10 cellular contexts compared by ENCODE assay signal in the genomic region with DNA sequence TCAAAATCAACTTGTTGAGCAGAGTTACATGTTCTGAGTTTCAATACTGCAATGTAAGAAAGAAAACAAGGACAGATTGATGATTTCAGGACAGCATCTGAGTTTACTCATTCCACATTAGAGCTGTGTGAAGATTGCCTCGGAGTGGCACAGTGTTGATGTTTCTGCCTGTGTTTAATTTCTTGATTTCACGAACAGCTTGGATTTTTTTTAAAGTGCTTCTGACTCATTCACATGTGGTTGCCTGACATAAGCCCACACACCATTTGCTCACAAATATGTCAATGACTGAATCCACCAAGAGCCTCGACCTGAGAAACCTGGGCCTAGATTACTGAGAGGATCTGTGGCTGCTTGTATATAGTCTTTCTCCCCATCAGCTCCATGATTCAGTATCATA.
DNase-seq lines count a peak whose midpoint lies in the region; ATAC-seq and TF ChIP-seq lines count a peak whose summit lies in the region.
"Had no signal": no experiment of that assay in that cellular context is flagged by ENCODE, and none has a peak within 500 bp of the region (broad histone marks: within the 10 kb centered on the region; RNA-seq: fewer than 3 reads in every experiment).

No MANE protein-coding gene starts in this region.

- H3K27me3 ChIP-seq in brain microvascular endothelial cell (replicated peaks) (no peaks in the 10 kb centered on the region), testis (no peaks in the 10 kb centered on the region)

- no peak for TF ChIP-seq CTCF in brain microvascular endothelial cell (IDR thresholded peaks at IDR 0.05; ENCODE audit: low read depth, low read length, missing control alignments)
- no peak for TF ChIP-seq CTCF in testis (IDR thresholded peaks at IDR 0.05)

- H3K4me3 ChIP-seq in brain microvascular endothelial cell (ENCODE audit: low read depth, low read length) (no peak overlapping the region), testis (no peak overlapping the region)

- no peak overlapping the region for H3K27ac ChIP-seq in brain microvascular endothelial cell
- no peak overlapping the region for H3K27ac ChIP-seq in testis
- H3K27ac ChIP-seq: parathyroid adenoma had no signal

- ATAC-seq in HG02678 (IDR thresholded peaks at IDR 0.05; ENCODE audit: unreplicated experiment): no peak

- intact Hi-C loops in testis (cut with DNase I; ENCODE audit: low total_unique reads): no loop called here

- TF ChIP-seq POLR2A in testis (IDR thresholded peaks at IDR 0.05): no peak

- DNase-seq in Caki2 (ENCODE audit: low read depth) (peak; percentile 60), HS-27A (ENCODE audit: low read depth) (peak; percentile 2), brain microvascular endothelial cell (peak; percentile 64), kidney tubule cell (ENCODE audit: low spot score) (peak; percentile 69), DMS153 (lab: John Stamatoyannopoulos, UW) (no peak), midbrain (lab: John Stamatoyannopoulos, UW) (no peak), testis (no peak)
- DNase-seq: NCI-H69 had no signal

- 50 to 63% methylated on average over 3 of the region's 3 CpGs for WGBS in testis, 2 donors

- in situ Hi-C loops in Caki2 (cut with HindIII; ENCODE audit: low pct_unique_long_range_greater_than_20kb, low sequenced_read_pairs): no loop called here
- in situ Hi-C loops in brain microvascular endothelial cell (cut with HindIII; ENCODE audit: low pct_ligation_motif_present, low sequenced_read_pairs): no loop called here

- no peaks in the 10 kb centered on the region for H3K9me3 ChIP-seq in testis

- H3K4me1 ChIP-seq in testis: no peaks in the 10 kb centered on the region
- H3K4me1 ChIP-seq: parathyroid adenoma had no signal

- H3K36me3 ChIP-seq in brain microvascular endothelial cell (replicated peaks) (no peaks in the 10 kb centered on the region), testis (ENCODE audit: low read depth, missing control alignments) (no peaks in the 10 kb centered on the region)

Comparison
In these comparisons a context has a peak if more than half of its experiments do, and no peak if none do; other contexts are left out.
1. DNase-seq: peak in Caki2 (single experiment), HS-27A (single experiment), brain microvascular endothelial cell (single experiment) and kidney tubule cell (single experiment); none in DMS153 (single experiment), midbrain (single experiment) and testis (single experiment).